9 cellular contexts compared by ENCODE assay signal in the genomic region with DNA sequence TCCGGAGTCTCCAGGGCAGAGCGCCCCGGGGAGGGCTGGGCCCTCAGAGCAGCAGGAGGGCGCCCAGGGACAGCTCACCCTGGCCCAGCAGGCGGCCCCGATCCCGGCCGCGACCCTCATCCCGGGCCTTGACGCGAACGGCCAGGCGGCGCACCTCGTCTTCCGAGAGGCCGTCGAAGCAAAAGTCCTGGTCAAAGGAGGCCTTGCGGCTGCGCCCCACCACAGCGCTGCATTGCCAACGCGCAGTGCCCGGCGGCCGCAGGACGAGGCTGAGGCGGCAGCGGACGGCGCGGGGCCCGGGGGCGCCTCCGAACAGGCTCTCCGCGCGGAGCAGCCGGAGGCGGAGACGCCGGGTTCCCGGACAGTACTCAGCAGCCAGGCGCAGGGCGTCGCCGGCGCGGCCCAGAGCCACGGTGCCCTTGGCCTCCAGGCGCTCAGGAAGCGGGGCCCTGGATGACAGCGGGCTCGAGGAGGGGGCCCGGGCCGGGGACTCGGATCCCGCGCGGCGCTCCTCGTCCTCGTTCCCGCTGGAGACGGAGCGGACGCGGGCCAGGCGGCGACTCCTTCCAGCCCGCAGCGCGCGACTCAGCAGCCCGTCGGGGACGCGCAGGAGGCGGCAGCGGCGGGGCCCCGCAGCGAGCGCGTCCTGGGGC. TPM values are rescaled to one million over a fixed set of nuclear protein-coding genes. Genes with fewer than 3 reads are reported as not detected.
DNase-seq lines count a peak whose midpoint lies in the region; ATAC-seq and TF ChIP-seq lines count a peak whose summit lies in the region.
"Had no signal": no experiment of that assay in that cellular context is flagged by ENCODE, and none has a peak within 500 bp of the region (broad histone marks: within the 10 kb centered on the region; RNA-seq: fewer than 3 reads in every experiment).

No MANE protein-coding gene starts in this region.

- H3K9me3 ChIP-seq in SK-N-MC (ENCODE audit: low read depth, low read length) (no peaks in the 10 kb centered on the region), adrenal gland (replicated peaks in 1 of 3) (no peaks in the 10 kb centered on the region)

- no peak for TF ChIP-seq POLR2A in adrenal gland (IDR thresholded peaks at IDR 0.05)

- H3K36me3 ChIP-seq in SK-N-MC (ENCODE audit: insufficient read depth, low read length) (no peaks in the 10 kb centered on the region), adrenal gland (replicated peaks in 1 of 2) (no peaks in the 10 kb centered on the region)

- no peak for TF ChIP-seq CTCF in adrenal gland (IDR thresholded peaks at IDR 0.05)

- H3K4me3 ChIP-seq in SK-N-MC (peak overlapping the region; percentile 73), adrenal gland (peak overlapping the region in 1 of 4 donors; percentile 42)

- ATAC-seq in left cardiac atrium = peak; percentile 24 to 33

- H3K4me1 ChIP-seq in adrenal gland (replicated peaks in 1 of 2) = no peaks in the 10 kb centered on the region

- H3K27me3 ChIP-seq in adrenal gland = peaks cover 47% of the 10 kb centered on the region

- intact Hi-C loops in left cardiac atrium (cut with DNase I) = no loop called here
- intact Hi-C loops in posterior vena cava (cut with DNase I) = no loop called here
- intact Hi-C loops in adrenal gland (cut with DNase I) = no loop called here

- 1 to 16% (median 6%) methylated on average over 3 to 86 of the region's 86 CpGs for WGBS in adrenal gland, 4 donors

- H3K27ac ChIP-seq in SK-N-MC (no peak overlapping the region), adrenal gland (peak overlapping the region in 2 of 5 donors; percentile 28 to 54)

- no peak overlapping the region for H3K9ac ChIP-seq in SK-N-MC (ENCODE audit: insufficient read length)

- peak; percentile 9 for DNase-seq in EL
- no peak for DNase-seq in SK-N-MC (ENCODE audit: low read depth, low spot score)
- DNase-seq in left cardiac atrium = peak; percentile 36
- peak; percentile 76 for DNase-seq in posterior vena cava (ENCODE audit: low spot score)
- no peak for DNase-seq in adrenal gland
- DNase-seq in NCI-H128 (lab: John Stamatoyannopoulos, UW; ENCODE audit: unreplicated experiment) = no peak
- DNase-seq in cortex of kidney (lab: John Stamatoyannopoulos, UW) = no peak
- DNase-seq in NCI-H226 = no peak

RNA-seq across cellular contexts. Expression of gene C2CD4B, which starts 1.1 kb away (rescaled TPM):
- 1 to 10 TPM; 3.1 to 4.1 TPM for total RNA-seq in left cardiac atrium
- total RNA-seq in posterior vena cava = 1 to 10 TPM; 1.1 to 2.0 TPM
- total RNA-seq in adrenal gland = 1 to 10 TPM in 5 of 8 donors, under 1 TPM in 1, not detected in 2; 0.61 to 3.2 (median 1.8) TPM
- polyA plus RNA-seq in adrenal gland = 1 to 10 TPM in 1 of 3 donors, under 1 TPM in 1, not detected in 1; 0.97 to 3.6 TPM
- total RNA-seq: OCI-LY7 had no signal

Comparison
In these comparisons a context has a peak if more than half of its experiments do, and no peak if none do; other contexts are left out.
1. DNase-seq: peak in EL (single experiment), left cardiac atrium (single experiment) and posterior vena cava (single experiment); none in SK-N-MC (single experiment), adrenal gland (0 of 7), NCI-H128 (single experiment), cortex of kidney (single experiment) and NCI-H226 (single experiment).